8 cellular contexts compared by ENCODE assay signal in genomic region chr12:96401061-96401871, GRCh38. TPM values are rescaled to one million over a fixed set of nuclear protein-coding genes. Genes with fewer than 3 reads are reported as not detected.
DNase-seq lines count a peak whose midpoint lies in the region; ATAC-seq and TF ChIP-seq lines count a peak whose summit lies in the region.

No MANE protein-coding gene starts in this region.

- no peaks in the 10 kb centered on the region for H3K27me3 ChIP-seq in parathyroid adenoma (ENCODE audit: control insufficient read depth, insufficient read depth, low read length)

- TF ChIP-seq CTCF in parathyroid adenoma (IDR thresholded peaks at IDR 0.05): peak; percentile 37

- no peak overlapping the region for H3K9ac ChIP-seq in parathyroid adenoma

- H2AFZ ChIP-seq in parathyroid adenoma: peak overlapping the region; percentile 98

- no peaks in the 10 kb centered on the region for H3K9me3 ChIP-seq in parathyroid adenoma (ENCODE audit: control insufficient read depth, low read length)

- peaks cover 15% of the 10 kb centered on the region for H3K4me1 ChIP-seq in parathyroid adenoma

- H3K27ac Mint-ChIP-seq in activated naive CD4-positive, alpha-beta T cell treated with anti-CD3 and anti-CD28 coated beads, Interleukin-2, amount 50 U/mL, for 72 hours: peak overlapping the region; percentile 91 to 95

- no peaks in the 10 kb centered on the region for H3K9me3 Mint-ChIP-seq in activated naive CD4-positive, alpha-beta T cell treated with anti-CD3 and anti-CD28 coated beads, Interleukin-2, amount 50 U/mL, for 72 hours

- DNase-seq in C1 segment of cervical spinal cord (lab: John Stamatoyannopoulos, UW) (peak in 10 of 14 donors; percentile 11 to 61 (median 44)), OCI-M1 (lab: John Stamatoyannopoulos, UW) (peak; percentile 93), glomerular visceral epithelial cell (ENCODE audit: extremely low spot score) (peak; percentile 73), NCI-H2081 treated with DMSO at 0.1 percent for 48 hours (lab: John Stamatoyannopoulos, UW) (no peak)
- DNase-seq in activated naive CD4-positive, alpha-beta T cell treated with anti-CD3 and anti-CD28 coated beads, Interleukin-2, amount 50 U/mL, for 72 hours (ENCODE audit: low spot score in 2 of 2): peak in 1 of 2 donors; percentile 45

- peaks cover 5% of the 10 kb centered on the region for H3K79me2 ChIP-seq in parathyroid adenoma

- H3K4me3 ChIP-seq in parathyroid adenoma (ENCODE audit: low read depth, low read length): peak overlapping the region; percentile 89

- H3K4me2 ChIP-seq in parathyroid adenoma (ENCODE audit: low read length): peak overlapping the region; percentile 99

- peak overlapping the region; percentile 90 for H3K27ac ChIP-seq in parathyroid adenoma

- ATAC-seq in GM18870 (IDR thresholded peaks at IDR 0.05; ENCODE audit: unreplicated experiment) (peak; percentile 37), HG03520 (IDR thresholded peaks at IDR 0.05; ENCODE audit: unreplicated experiment) (peak; percentile 19)
- ATAC-seq in activated naive CD4-positive, alpha-beta T cell treated with anti-CD3 and anti-CD28 coated beads, Interleukin-2, amount 50 U/mL, for 72 hours: peak; percentile 10 to 40

- H3K36me3 Mint-ChIP-seq in activated naive CD4-positive, alpha-beta T cell treated with anti-CD3 and anti-CD28 coated beads, Interleukin-2, amount 50 U/mL, for 72 hours: peaks cover 7 to 11% of the 10 kb centered on the region in 2 donors

- H3K36me3 ChIP-seq in parathyroid adenoma (ENCODE audit: control insufficient read depth, insufficient read depth, low read length): no peaks in the 10 kb centered on the region

RNA-seq across cellular contexts. Expression of gene CDK17, which starts 1.0 kb away (rescaled TPM):
- 10 to 100 TPM; 43.5 to 51.0 TPM for total RNA-seq in activated naive CD4-positive, alpha-beta T cell treated with anti-CD3 and anti-CD28 coated beads, Interleukin-2, amount 50 U/mL, for 72 hours
